In genomic region chr7:155069992-155070827, GRCh38 we compare ENCODE assay signal across 1 cellular context.
TF ChIP-seq lines count a peak whose summit lies in the region.

TSS of gene HTR5A (plus strand) at chr7:155070324. CDS start at chr7:155070900, 576 bp downstream.

TF ChIP-seq in HepG2, 621 proteins besides CTCF, POLR2A, EP300 and RAD21 (continued from another document and continues in another):
- TF ChIP-seq ZNF609 (CRISPR knock-in tag; IDR thresholded peaks at IDR 0.05; ENCODE audit: borderline replicate concordance), result peak; percentile 94
- TF ChIP-seq IRX3 (CRISPR knock-in tag; IDR thresholded peaks at IDR 0.05; ENCODE audit: borderline replicate concordance, low read depth), result peak; percentile 100
- TF ChIP-seq HNRNPH1 (optimal IDR thresholded peaks at IDR 0.05; ENCODE audit: low read depth, low read length), result no peak
- peak; percentile 100 for TF ChIP-seq TERF1 (CRISPR knock-in tag; IDR thresholded peaks at IDR 0.05)
- TF ChIP-seq ZNF484 (CRISPR knock-in tag; IDR thresholded peaks at IDR 0.05; ENCODE audit: borderline replicate concordance, low read depth), result peak; percentile 99
- TF ChIP-seq ZNF614 (CRISPR knock-in tag; IDR thresholded peaks at IDR 0.05; ENCODE audit: borderline replicate concordance), result peak; percentile 100
- peak; percentile 100 for TF ChIP-seq MXI1 (IDR thresholded peaks at IDR 0.05; ENCODE audit: borderline replicate concordance, low read depth, low read length)
- peak; percentile 100 for TF ChIP-seq BCL3 (CRISPR knock-in tag; IDR thresholded peaks at IDR 0.05)
- TF ChIP-seq NPAS2 (CRISPR knock-in tag; IDR thresholded peaks at IDR 0.05; ENCODE audit: borderline replicate concordance), result peak; percentile 98
- TF ChIP-seq ZUFSP (CRISPR knock-in tag; IDR thresholded peaks at IDR 0.05; ENCODE audit: borderline replicate concordance), result peak; percentile 96; the same call in 1 of the 2 replicates
- TF ChIP-seq ZNF800 (CRISPR knock-in tag; IDR thresholded peaks at IDR 0.05), result peak; percentile 100
- peak; percentile 99 for TF ChIP-seq PREB (CRISPR knock-in tag; IDR thresholded peaks at IDR 0.05)
- TF ChIP-seq PHB2 (IDR thresholded peaks at IDR 0.05; ENCODE audit: partially characterized antibody), result no peak
- peak; percentile 99 for TF ChIP-seq CC2D1A (CRISPR knock-in tag; IDR thresholded peaks at IDR 0.05)
- peak; percentile 100 for TF ChIP-seq ATF6 (CRISPR knock-in tag; conservative IDR thresholded peaks at IDR 0.05)
- TF ChIP-seq NR0B2 (CRISPR knock-in tag; IDR thresholded peaks at IDR 0.05), result peak; percentile 100
- TF ChIP-seq AFF4 (CRISPR knock-in tag; IDR thresholded peaks at IDR 0.05), result peak; percentile 98
- peak; percentile 93 for TF ChIP-seq DMAP1 (CRISPR knock-in tag; IDR thresholded peaks at IDR 0.05)
- peak; percentile 88; the same call in 1 of the 2 replicates for TF ChIP-seq ZBTB37 (CRISPR knock-in tag; IDR thresholded peaks at IDR 0.05)
- peak; percentile 100 for TF ChIP-seq PRMT3 (CRISPR knock-in tag; IDR thresholded peaks at IDR 0.05; ENCODE audit: borderline replicate concordance, low read depth)
- peak; percentile 85 for TF ChIP-seq ZNF652 (CRISPR knock-in tag; IDR thresholded peaks at IDR 0.05; ENCODE audit: borderline replicate concordance, low read depth)
- no peak for TF ChIP-seq HNF1A (IDR thresholded peaks at IDR 0.05; ENCODE audit: low read depth)
- peak; percentile 93 for TF ChIP-seq HNF1A (CRISPR knock-in tag; IDR thresholded peaks at IDR 0.05; ENCODE audit: borderline replicate concordance)
- peak; percentile 97 for TF ChIP-seq ZNF3 (CRISPR knock-in tag; IDR thresholded peaks at IDR 0.05)
- peak; percentile 99 for TF ChIP-seq MLLT10 (CRISPR knock-in tag; IDR thresholded peaks at IDR 0.05)
- peak; percentile 92 for TF ChIP-seq RCOR2 (CRISPR knock-in tag; IDR thresholded peaks at IDR 0.05)
